In genomic region chr5:14909369-14909768, GRCh38 we compare ENCODE assay signal across 11 cellular contexts.
"Had no signal": no experiment of that assay in that cellular context is flagged by ENCODE, and none has a peak within 500 bp of the region (broad histone marks: within the 10 kb centered on the region; RNA-seq: fewer than 3 reads in every experiment).

No MANE protein-coding gene starts in this region.

- DNase-seq: GM23248, GOT3, H7, H9, HCEC 1CT, HFFc6 had no signal

- H3K27ac ChIP-seq: GM23248 had no signal

- H3K4me3 ChIP-seq: GM23248, GM23338, HAP-1 had no signal

- H3K9me3 ChIP-seq: HAP-1 had no signal

- H3K36me3 ChIP-seq: HAP-1 had no signal

- FAIRE-seq: H1, H54 had no signal

- H3K4me1 ChIP-seq: HAP-1 had no signal

- H3K4me3 Mint-ChIP-seq: GM23338, H9, HFFc6 had no signal

- H3K9ac ChIP-seq: GM23248 had no signal

- H3K4me1 Mint-ChIP-seq: GM23338, H9 had no signal

- H3K4me2 ChIP-seq: GM23338 had no signal

- H2AFZ ChIP-seq: GM23248, GM23338 had no signal

- ATAC-seq: GM23338, HCT116 had no signal

- H3K9me3 Mint-ChIP-seq: GM23338, H9, HFFc6 had no signal

- H3K27ac Mint-ChIP-seq: GM23338, H9, HFFc6 had no signal
